8 cellular contexts compared by ENCODE assay signal in the genomic region with DNA sequence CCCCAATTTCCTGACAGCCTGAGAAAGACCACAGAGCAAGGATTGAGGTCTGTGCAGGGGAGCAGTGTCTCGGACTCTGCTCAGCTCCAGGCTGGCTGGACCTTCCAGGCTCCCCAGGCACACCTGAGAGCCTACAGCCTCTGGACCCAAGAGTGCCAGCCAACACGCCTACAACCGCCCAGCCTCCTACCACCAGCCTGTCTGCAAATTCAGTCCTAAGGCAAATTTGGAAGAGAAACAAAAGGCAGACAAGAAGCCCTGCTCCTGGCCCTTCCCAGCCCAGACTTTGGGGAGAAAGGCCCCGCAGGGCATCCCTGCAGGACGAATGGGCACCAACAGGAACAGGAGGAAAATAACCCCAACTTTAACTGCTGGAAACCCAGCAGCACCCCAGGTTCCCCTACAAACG. TPM values are rescaled to one million over a fixed set of nuclear protein-coding genes. Genes with fewer than 3 reads are reported as not detected.
DNase-seq lines count a peak whose midpoint lies in the region; ATAC-seq and TF ChIP-seq lines count a peak whose summit lies in the region.

No MANE protein-coding gene starts in this region.

- H3K27ac ChIP-seq in smooth muscle cell (ENCODE audit: low read depth), result no peak overlapping the region

- peaks cover 39% of the 10 kb centered on the region for H3K4me1 Mint-ChIP-seq in activated T-cell treated with anti-CD3 and anti-CD28 coated beads, Interleukin-2, amount 50 U/mL, for 4 hours (ENCODE audit: low read depth)

- no peaks in the 10 kb centered on the region for H3K9me3 ChIP-seq in smooth muscle cell (replicated peaks; ENCODE audit: low read depth)

- peaks cover 22% of the 10 kb centered on the region for H3K4me1 ChIP-seq in smooth muscle cell (ENCODE audit: low read depth)

- TF ChIP-seq CTCF in HFF-Myc (IDR thresholded peaks at IDR 0.05; ENCODE audit: low read depth, low read length, missing control alignments), result no peak
- TF ChIP-seq CTCF in smooth muscle cell (IDR thresholded peaks at IDR 0.05; ENCODE audit: borderline replicate concordance, insufficient read depth, poor library complexity, severe bottlenecking), result no peak

- no peaks in the 10 kb centered on the region for H3K27me3 Mint-ChIP-seq in activated T-cell treated with anti-CD3 and anti-CD28 coated beads, Interleukin-2, amount 50 U/mL, for 4 hours (ENCODE audit: low read depth)

- peaks cover 7% of the 10 kb centered on the region for H3K36me3 Mint-ChIP-seq in activated T-cell treated with anti-CD3 and anti-CD28 coated beads, Interleukin-2, amount 50 U/mL, for 4 hours (ENCODE audit: insufficient read depth)

- DNase-seq in HFF-Myc (ENCODE audit: extremely low read depth, low read depth) (no peak), smooth muscle cell (lab: John Stamatoyannopoulos, UW; ENCODE audit: unreplicated experiment) (no peak), NCI-H187 treated with DMSO at 0.1 percent for 48 hours (lab: John Stamatoyannopoulos, UW) (no peak)
- DNase-seq in activated T-cell treated with anti-CD3 and anti-CD28 coated beads, Interleukin-2, amount 50 U/mL, for 4 hours, result peak; percentile 1
- no peak for DNase-seq in activated CD4-positive, CD25-positive, alpha-beta regulatory T cell (lab: John Stamatoyannopoulos, UW)

- WGBS in smooth muscle cell (ENCODE audit: low lambda C conversion rate), result 71% methylated on average over 6 of the region's 6 CpGs

- H3K27me3 ChIP-seq in smooth muscle cell (ENCODE audit: low read depth), result no peaks in the 10 kb centered on the region

- no peaks in the 10 kb centered on the region for H3K36me3 ChIP-seq in smooth muscle cell (ENCODE audit: low read depth)

- H3K79me2 ChIP-seq in smooth muscle cell (ENCODE audit: low read depth), result peaks cover 41% of the 10 kb centered on the region

- H3K9me3 Mint-ChIP-seq in activated T-cell treated with anti-CD3 and anti-CD28 coated beads, Interleukin-2, amount 50 U/mL, for 4 hours, result no peaks in the 10 kb centered on the region

- no peaks in the 10 kb centered on the region for H3F3A ChIP-seq in smooth muscle cell (ENCODE audit: low read depth)

- H3K9ac ChIP-seq in smooth muscle cell (ENCODE audit: low read depth), result no peak overlapping the region

- H3K4me3 ChIP-seq in HFF-Myc (replicated peaks; ENCODE audit: low read depth, low read length) (peak overlapping the region; percentile 74), iPS-11a (ENCODE audit: low read depth, low read length) (peak overlapping the region; percentile 78), smooth muscle cell (peak overlapping the region; percentile 85)

- no peak for ATAC-seq in activated T-cell treated with anti-CD3 and anti-CD28 coated beads, Interleukin-2, amount 50 U/mL, for 4 hours
- ATAC-seq in GM21526 (IDR thresholded peaks at IDR 0.05; ENCODE audit: low FRiP score, unreplicated experiment) (no peak), GM18502 (IDR thresholded peaks at IDR 0.05; ENCODE audit: poor library complexity, unreplicated experiment) (no peak)

- H4K20me1 ChIP-seq in smooth muscle cell (ENCODE audit: low read depth), result peaks cover 61% of the 10 kb centered on the region

- no peak overlapping the region for H2AFZ ChIP-seq in smooth muscle cell (ENCODE audit: low read depth)

- H3K4me2 ChIP-seq in smooth muscle cell, result peak overlapping the region; percentile 100

- H3K4me3 Mint-ChIP-seq in activated T-cell treated with anti-CD3 and anti-CD28 coated beads, Interleukin-2, amount 50 U/mL, for 4 hours, result peak overlapping the region; percentile 90

RNA-seq across cellular contexts. Expression of a gene that starts 1.9 kb away (rescaled TPM):
- 10 to 100 TPM; 23.9 to 32.3 (median 28.2) TPM for total RNA-seq in activated T-cell treated with anti-CD3 and anti-CD28 coated beads, Interleukin-2, amount 50 U/mL, for 4 hours
- total RNA-seq in smooth muscle cell, result 9.3 and 11.3 TPM in 2 replicates
- polyA plus RNA-seq in smooth muscle cell, result 13.0 and 17.6 TPM in 2 replicates
